In genomic region chr22:47806894-47807293, GRCh38 we compare ENCODE assay signal across 1 cellular context.
TF ChIP-seq lines count a peak whose summit lies in the region.

No MANE protein-coding gene starts in this region.

TF ChIP-seq in H1, 55 proteins besides CTCF, POLR2A, EP300 and RAD21 (continued from another document):
- no peak for TF ChIP-seq CTBP2 (IDR thresholded peaks at IDR 0.05; ENCODE audit: borderline replicate concordance, insufficient read depth, insufficient read length, low read length)
- TF ChIP-seq BRCA1 (IDR thresholded peaks at IDR 0.05; ENCODE audit: low read depth, low read length) = no peak
- no peak for TF ChIP-seq SP1 (IDR thresholded peaks at IDR 0.05; ENCODE audit: low read depth, low read length)
- TF ChIP-seq NRF1 (IDR thresholded peaks at IDR 0.05; ENCODE audit: low read depth, low read length) = no peak
- TF ChIP-seq FOSL1 (IDR thresholded peaks at IDR 0.05; ENCODE audit: insufficient read depth, low read depth, low read length) = no peak
- no peak for TF ChIP-seq CBX8 (IDR thresholded peaks at IDR 0.05; ENCODE audit: borderline replicate concordance, low read depth, low read length)
- TF ChIP-seq TAF1 (IDR thresholded peaks at IDR 0.05; ENCODE audit: low read depth, low read length) = no peak
- no peak for TF ChIP-seq TBP (IDR thresholded peaks at IDR 0.05; ENCODE audit: low read depth, low read length)
- no peak for TF ChIP-seq PHF8 (conservative IDR thresholded peaks at IDR 0.05; ENCODE audit: low read depth, low read length)
- TF ChIP-seq KDM1A (IDR thresholded peaks at IDR 0.05; ENCODE audit: borderline replicate concordance, low read length) = no peak
- TF ChIP-seq RFX5 (IDR thresholded peaks at IDR 0.05; ENCODE audit: borderline replicate concordance, low read depth, low read length) = no peak
- TF ChIP-seq EZH2 (IDR thresholded peaks at IDR 0.05; ENCODE audit: low read depth, low read length, severe bottlenecking) = no peak
- no peak for TF ChIP-seq SIN3A (conservative IDR thresholded peaks at IDR 0.05 in 1 of 2, IDR thresholded peaks at IDR 0.05 in 1 of 2; ENCODE audit: low read depth in 1 of 2, low read length in 2 of 2)
- no peak for TF ChIP-seq JUN (IDR thresholded peaks at IDR 0.05; ENCODE audit: low read depth, low read length)
TF ChIP-seq in H1: peak in this region for 0.
